ENCODE assay signal across 19 cellular contexts in the genomic region with DNA sequence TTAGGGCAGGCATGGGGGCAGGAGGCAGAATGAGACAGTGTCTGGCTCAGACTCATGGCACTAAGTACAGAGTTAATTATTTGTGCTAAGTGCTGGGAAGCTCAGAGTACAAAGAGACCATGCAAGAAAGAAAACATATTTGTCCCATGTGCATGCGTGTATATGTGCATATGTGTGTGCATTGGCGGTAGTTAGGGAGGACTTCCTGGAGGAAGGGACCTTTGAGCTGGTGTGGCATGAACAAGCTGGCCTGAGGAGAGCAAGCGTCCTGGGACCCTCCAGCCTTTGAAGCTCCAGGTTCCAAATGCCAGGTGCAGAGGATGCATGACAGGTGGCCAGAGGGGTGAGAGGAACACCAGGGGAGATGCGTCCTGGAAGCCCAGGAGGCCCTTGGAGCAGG.
"Had no signal": no experiment of that assay in that cellular context is flagged by ENCODE, and none has a peak within 500 bp of the region (broad histone marks: within the 10 kb centered on the region; RNA-seq: fewer than 3 reads in every experiment).

No MANE protein-coding gene starts in this region.

- H3K27me3 ChIP-seq: cardiac muscle cell had no signal

- H3K4me3 ChIP-seq: cardiac muscle cell, gastrocnemius medialis, prostate gland, SK-N-MC, transverse colon had no signal

- H3K36me3 Mint-ChIP-seq: natural killer cell, T-cell had no signal

- H3K9me3 Mint-ChIP-seq: natural killer cell, T-cell had no signal

- H3K9me3 ChIP-seq: gastrocnemius medialis, prostate gland, transverse colon had no signal

- H3K4me1 Mint-ChIP-seq: natural killer cell had no signal

- DNase-seq: activated CD4-positive, alpha-beta T cell treated with anti-CD3 and anti-CD28 coated beads, Interleukin-2, amount 50 U/mL, for 48 hours; activated naive CD4-positive, alpha-beta T cell treated with anti-CD3 and anti-CD28 coated beads, Interleukin-2, amount 50 U/mL, for 16 hours; gastrocnemius medialis; islet precursor cell; mammary epithelial cell; natural killer cell; small intestine; stimulated activated CD4-positive, alpha-beta T cell treated with anti-CD3 and anti-CD28 coated beads, Interleukin-4, amount 100 ng/mL, for 24 hours; stimulated activated naive CD4-positive, alpha-beta T cell; T-cell; T1000; transverse colon had no signal

- H3K4me1 ChIP-seq: prostate gland had no signal

- H3K27ac Mint-ChIP-seq: natural killer cell, T-cell had no signal

- H3K36me3 ChIP-seq: cardiac muscle cell, gastrocnemius medialis, prostate gland, transverse colon had no signal

- ATAC-seq: esophagus mucosa, gastrocnemius medialis, left lobe of liver, natural killer cell, right cardiac atrium, T-cell had no signal

- H3K27ac ChIP-seq: cardiac muscle cell, prostate gland had no signal

- FAIRE-seq: colon, small intestine had no signal

- H3K4me3 Mint-ChIP-seq: natural killer cell, T-cell had no signal
